ENCODE assay signal across 10 cellular contexts in the genomic region with DNA sequence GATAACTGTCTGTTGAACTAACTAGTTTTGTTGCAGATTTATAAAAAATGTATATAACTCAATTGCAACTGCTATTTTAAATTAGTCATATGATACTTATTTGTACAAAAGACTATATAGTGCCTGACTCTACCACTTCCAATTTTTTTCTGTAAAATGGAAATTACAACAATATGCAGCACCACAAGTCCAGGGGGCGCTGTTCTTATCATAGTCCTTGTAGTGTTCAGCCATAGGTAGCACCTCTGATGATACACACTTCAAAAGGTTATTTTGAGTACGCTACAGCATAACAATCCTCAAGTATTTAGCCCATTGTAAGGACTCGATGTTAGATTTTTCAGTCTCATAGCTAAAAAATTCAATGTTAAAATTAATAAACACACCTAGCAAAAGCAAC.
DNase-seq lines count a peak whose midpoint lies in the region; TF ChIP-seq lines count a peak whose summit lies in the region.
"Had no signal": no experiment of that assay in that cellular context is flagged by ENCODE, and none has a peak within 500 bp of the region (broad histone marks: within the 10 kb centered on the region; RNA-seq: fewer than 3 reads in every experiment).

No MANE protein-coding gene starts in this region.

- CTCF ChIA-PET in MCF 10A (lab: Yijun Ruan, JAX) = interaction anchor here (0.6 to 1.8 kb wide), 8 partner anchors 13 to 818 kb away, joined by 3 to 8 read pairs (median 4); no protein-coding TSS in a partner anchor

- H3K4me1 ChIP-seq in breast epithelium (no peaks in the 10 kb centered on the region), colonic mucosa (no peaks in the 10 kb centered on the region)
- H3K4me1 ChIP-seq: HAP-1 had no signal

- TF ChIP-seq POLR2A in breast epithelium (IDR thresholded peaks at IDR 0.05) (no peak), NB4 (IDR thresholded peaks at IDR 0.05; ENCODE audit: extremely low read depth, insufficient read length) (no peak)

- no peaks in the 10 kb centered on the region for H3K9me3 ChIP-seq in breast epithelium
- H3K9me3 ChIP-seq in colonic mucosa = no peaks in the 10 kb centered on the region
- H3K9me3 ChIP-seq: HAP-1 had no signal

- no peaks in the 10 kb centered on the region for H3K36me3 ChIP-seq in breast epithelium
- H3K36me3 ChIP-seq in colonic mucosa = no peaks in the 10 kb centered on the region
- H3K36me3 ChIP-seq: HAP-1 had no signal

- H3K4me3 Mint-ChIP-seq in MCF 10A (ENCODE audit: unreplicated experiment) = no peak overlapping the region
- H3K4me3 Mint-ChIP-seq: T-helper 1 cell treated with Interleukin-12 subunit alpha and Interleukin-12 subunit beta and Interleukin-4 antibody, amounts not matched to agents 30 μg/mL and 1 μg/mL, for 36 hours had no signal

- H3K27me3 ChIP-seq in breast epithelium (no peaks in the 10 kb centered on the region), colonic mucosa (no peaks in the 10 kb centered on the region)

- intact Hi-C loops in MCF 10A (cut with micrococcal nuclease) = no loop called here
- intact Hi-C loops in breast epithelium (cut with DNase I; ENCODE audit: low total_unique reads) = no loop called here
- intact Hi-C loops in colonic mucosa (cut with DNase I) = no loop called here

- H3K4me1 Mint-ChIP-seq in MCF 10A (ENCODE audit: insufficient read depth, unreplicated experiment) = peaks cover 5% of the 10 kb centered on the region

- POLR2A ChIA-PET in MCF 10A (lab: Yijun Ruan, JAX) = interaction anchor here (0.6 kb wide), 1 partner anchor 179 kb away, joined by 3 read pairs; no protein-coding TSS in a partner anchor

- H3K4me3 ChIP-seq in breast epithelium = no peak overlapping the region
- H3K4me3 ChIP-seq in NB4 (ENCODE audit: low read depth, low read length) = no peak overlapping the region
- no peak overlapping the region for H3K4me3 ChIP-seq in colonic mucosa
- H3K4me3 ChIP-seq: HAP-1 had no signal

- H3K27me3 Mint-ChIP-seq in MCF 10A (ENCODE audit: insufficient read depth, unreplicated experiment) = no peaks in the 10 kb centered on the region

- BruUV-seq in MCF 10A (replicated peaks; lab: Mats Ljungman, UMichigan) = no TSS peak

- H3K27ac ChIP-seq in breast epithelium (no peak overlapping the region), colonic mucosa (no peak overlapping the region)

- DNase-seq in MCF 10A (ENCODE audit: unreplicated experiment) (peak; percentile 39), breast epithelium (ENCODE audit: low spot score in 2 of 2) (no peak), NB4 (ENCODE audit: low read depth) (peak; percentile 43), colonic mucosa (peak; percentile 20), mesenteric fat pad (ENCODE audit: low spot score) (no peak), islet precursor cell (no peak), putamen (ENCODE audit: low spot score) (no peak)
- DNase-seq in stimulated activated CD4-positive, alpha-beta T cell treated with anti-CD3 and anti-CD28 coated beads, Interleukin-4, amount 100 ng/mL, for 1 hour = peak; percentile 4

- H3K9me3 Mint-ChIP-seq in MCF 10A (ENCODE audit: unreplicated experiment) = no peaks in the 10 kb centered on the region
- H3K9me3 Mint-ChIP-seq: T-helper 1 cell treated with Interleukin-12 subunit alpha and Interleukin-12 subunit beta and Interleukin-4 antibody, amounts not matched to agents 30 μg/mL and 1 μg/mL, for 36 hours had no signal

- H3K36me3 Mint-ChIP-seq in MCF 10A (ENCODE audit: insufficient read depth, unreplicated experiment) = no peaks in the 10 kb centered on the region

- TF ChIP-seq CTCF in MCF 10A (IDR thresholded peaks at IDR 0.05; ENCODE audit: unreplicated experiment) (peak; percentile 9), breast epithelium (IDR thresholded peaks at IDR 0.05) (no peak), NB4 (IDR thresholded peaks at IDR 0.05; ENCODE audit: low read depth, low read length) (peak; percentile 62), colonic mucosa (IDR thresholded peaks at IDR 0.05) (no peak)

- no peak overlapping the region for H3K9ac ChIP-seq in colonic mucosa (ENCODE audit: low read depth in 2 of 2, low read length in 2 of 2)

- H3K27ac Mint-ChIP-seq in MCF 10A (ENCODE audit: low read depth, unreplicated experiment) = no peak overlapping the region
- H3K27ac Mint-ChIP-seq: T-helper 1 cell treated with Interleukin-12 subunit alpha and Interleukin-12 subunit beta and Interleukin-4 antibody, amounts not matched to agents 30 μg/mL and 1 μg/mL, for 36 hours had no signal

Comparison
In these comparisons a context has a peak if more than half of its experiments do, and no peak if none do; other contexts are left out.
1. DNase-seq: peak in MCF 10A (single experiment), NB4 (single experiment), colonic mucosa (single experiment) and stimulated activated CD4-positive, alpha-beta T cell treated with anti-CD3 and anti-CD28 coated beads, Interleukin-4, amount 100 ng/mL, for 1 hour (single experiment); none in breast epithelium (0 of 2), mesenteric fat pad (single experiment), islet precursor cell (single experiment) and putamen (single experiment).
2. CTCF ChIP-seq: peak in MCF 10A (single experiment) and NB4 (single experiment); none in breast epithelium (0 of 3) and colonic mucosa (single experiment).